Comparison of ENCODE assay signal across 19 cellular contexts in the genomic region with DNA sequence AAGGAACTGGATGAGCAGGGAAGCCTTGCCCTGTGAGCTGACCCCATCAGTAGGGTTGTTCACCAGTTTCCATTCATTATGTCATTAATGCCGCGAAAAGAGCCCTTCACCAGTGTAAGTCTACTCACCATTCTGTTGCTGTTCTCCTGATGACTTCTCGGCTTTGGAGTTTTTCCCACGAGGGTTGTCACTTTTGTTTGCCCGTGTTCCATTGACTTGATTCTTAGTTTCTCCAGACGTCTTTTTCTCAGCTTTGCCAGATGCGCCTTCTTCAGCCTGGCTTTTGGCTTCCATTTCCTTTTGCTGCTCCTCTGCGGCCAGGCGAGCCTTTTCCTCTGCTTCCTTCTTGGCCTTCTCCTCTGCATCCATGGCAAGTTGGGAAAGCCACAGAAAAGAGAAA.
DNase-seq lines count a peak whose midpoint lies in the region; ATAC-seq, FAIRE-seq and TF ChIP-seq lines count a peak whose summit lies in the region.
"Had no signal": no experiment of that assay in that cellular context is flagged by ENCODE, and none has a peak within 500 bp of the region (broad histone marks: within the 10 kb centered on the region; RNA-seq: fewer than 3 reads in every experiment).

No MANE protein-coding gene starts in this region.

- H3K4me2 ChIP-seq in SK-N-SH (peak overlapping the region; percentile 37), endothelial cell of umbilical vein (ENCODE audit: insufficient read depth, low read length) (peak overlapping the region; percentile 93)

- H3K36me3 ChIP-seq in SK-N-SH (replicated peaks in 1 of 2; ENCODE audit: control insufficient read depth in 1 of 2, insufficient read depth in 2 of 2, low read length in 1 of 2), result peaks cover 0 to 3% of the 10 kb centered on the region in 2 experiments
- H3K36me3 ChIP-seq in endothelial cell of umbilical vein (ENCODE audit: control insufficient read depth in 2 of 2, extremely low read depth in 1 of 2, insufficient read depth in 2 of 2, low read length in 2 of 2), result no peaks in the 10 kb centered on the region
- H3K36me3 ChIP-seq: HAP-1 had no signal

- TF ChIP-seq EP300 in SK-N-SH (IDR thresholded peaks at IDR 0.05; ENCODE audit: borderline replicate concordance in 1 of 2, low read depth in 1 of 2, low read length in 1 of 2), result no peak

- no peaks in the 10 kb centered on the region for H4K20me1 ChIP-seq in SK-N-SH (ENCODE audit: insufficient read depth)
- H4K20me1 ChIP-seq in endothelial cell of umbilical vein (replicated peaks; ENCODE audit: control insufficient read depth, extremely low read depth, insufficient read depth, low read length), result no peaks in the 10 kb centered on the region

- DNase-seq in ELF-1 (ENCODE audit: low read depth, low spot score), result peak; percentile 10
- DNase-seq in SK-N-SH, result no peak
- DNase-seq in endothelial cell of umbilical vein (ENCODE audit: low read depth, low spot score), result peak; percentile 49
- DNase-seq in NCI-H748 (lab: John Stamatoyannopoulos, UW; ENCODE audit: unreplicated experiment), result no peak
- no peak for DNase-seq in AG08395 (ENCODE audit: low spot score)
- DNase-seq: ACHN; CD4-positive, CD25-positive, alpha-beta regulatory T cell; COR-L47; NCI-H1092 treated with DMSO at 0.1 percent for 48 hours; NCI-H2081; NCI-H510A; NCI-H774; OCI-M1; SHP77; T-cell had no signal

- H3K27me3 ChIP-seq in SK-N-SH (ENCODE audit: insufficient read depth) (peaks cover 6% of the 10 kb centered on the region; the same call in 1 of the 2 replicates), endothelial cell of umbilical vein (ENCODE audit: control insufficient read depth in 2 of 2, insufficient read depth in 2 of 2, low read length in 2 of 2) (no peaks in the 10 kb centered on the region)

- H3K9me2 ChIP-seq in SK-N-SH, result no peaks in the 10 kb centered on the region

- TF ChIP-seq CTCF in SK-N-SH (IDR thresholded peaks at IDR 0.05) (no peak), endothelial cell of umbilical vein (IDR thresholded peaks at IDR 0.05; ENCODE audit: extremely low read depth in 1 of 2, insufficient read depth in 1 of 2, low read depth in 1 of 2, low read length in 2 of 2) (no peak)

- CTCF ChIA-PET in SK-N-SH (lab: Yijun Ruan, JAX) (no interaction called here), endothelial cell of umbilical vein (lab: Charles Lee) (interaction anchor here (0.7 to 5.9 kb wide), 13 partner anchors 9 to 389 kb away, joined by 3 to 88 read pairs (median 10); a partner anchor contains a TSS)

- H3K9me3 ChIP-seq in SK-N-SH (no peaks in the 10 kb centered on the region), endothelial cell of umbilical vein (replicated peaks; ENCODE audit: control insufficient read depth, insufficient read depth, low read length) (no peaks in the 10 kb centered on the region)
- H3K9me3 ChIP-seq: HAP-1 had no signal

- WGBS in SK-N-SH (ENCODE audit: low lambda C conversion rate), result 19% methylated on average over 9 of the region's 9 CpGs

- peak overlapping the region in 1 of 2 experiments; percentile 44; a peak in 2 of 4 replicates for H3K27ac ChIP-seq in SK-N-SH (ENCODE audit: low read depth in 2 of 2, low read length in 1 of 2)
- H3K27ac ChIP-seq in endothelial cell of umbilical vein (ENCODE audit: insufficient read depth, low read depth, low read length), result peak overlapping the region; percentile 90
- H3K27ac ChIP-seq: SK-N-MC had no signal

- H3K4me3 ChIP-seq in SK-N-SH (ENCODE audit: low read depth in 2 of 2, low read length in 1 of 2), result no peak overlapping the region
- peak overlapping the region in 2 of 3 experiments; percentile 45 to 50 for H3K4me3 ChIP-seq in endothelial cell of umbilical vein (replicated peaks in 1 of 3; ENCODE audit: insufficient read depth in 1 of 3, low read depth in 1 of 3, low read length in 3 of 3)
- H3K4me3 ChIP-seq: HAP-1, SK-N-MC had no signal

- dilution Hi-C loops in endothelial cell of umbilical vein (cut with MboI; ENCODE audit: extremely low pct_ligation_motif_present, low sequenced_read_pairs), result no loop called here

- H3K9ac ChIP-seq in SK-N-SH (no peak overlapping the region), endothelial cell of umbilical vein (replicated peaks; ENCODE audit: extremely low read depth, insufficient read depth, low read length) (peak overlapping the region; percentile 73)

- peaks cover 0 to 4% of the 10 kb centered on the region in 2 experiments; a peak in 1 of 4 replicates for H3K4me1 ChIP-seq in SK-N-SH (ENCODE audit: control insufficient read depth in 1 of 2, insufficient read depth in 2 of 2, low read depth in 1 of 2, low read length in 1 of 2)
- peaks cover 26% of the 10 kb centered on the region for H3K4me1 ChIP-seq in endothelial cell of umbilical vein (ENCODE audit: control insufficient read depth, extremely low read depth, insufficient read depth, low read length)
- H3K4me1 ChIP-seq: HAP-1 had no signal

- H3K9me1 ChIP-seq in endothelial cell of umbilical vein (replicated peaks; ENCODE audit: control insufficient read depth, extremely low read depth, insufficient read depth, low read length), result no peaks in the 10 kb centered on the region

- ATAC-seq in GM21529 (IDR thresholded peaks at IDR 0.05; ENCODE audit: unreplicated experiment), result no peak
- no peak for ATAC-seq in HG02759 (IDR thresholded peaks at IDR 0.05; ENCODE audit: unreplicated experiment)
- ATAC-seq: T-cell had no signal

- no peaks in the 10 kb centered on the region for H3F3A ChIP-seq in SK-N-SH (replicated peaks; ENCODE audit: insufficient read depth)

- intact Hi-C loops in endothelial cell of umbilical vein (cut with micrococcal nuclease), result loop anchor here (2.0 to 5.0 kb wide), 3 partner anchors 77 to 223 kb away; no protein-coding TSS in a partner anchor

- TF ChIP-seq POLR2A in endothelial cell of umbilical vein (IDR thresholded peaks at IDR 0.05; ENCODE audit: low read depth, low read length), result no peak

- FAIRE-seq in endothelial cell of umbilical vein (lab: Jason Lieb, UNC), result peak; percentile 63

- H3K79me2 ChIP-seq in SK-N-SH (ENCODE audit: insufficient read depth) (no peaks in the 10 kb centered on the region), endothelial cell of umbilical vein (ENCODE audit: control insufficient read depth, insufficient read depth, low read length) (peaks cover 17% of the 10 kb centered on the region)

- H2AFZ ChIP-seq in SK-N-SH (ENCODE audit: low read depth), result peak overlapping the region; percentile 39; the same call in 1 of the 2 replicates
- peak overlapping the region; percentile 90 for H2AFZ ChIP-seq in endothelial cell of umbilical vein (ENCODE audit: low read depth, low read length)

- no peak for TF ChIP-seq RAD21 in SK-N-SH (IDR thresholded peaks at IDR 0.05; ENCODE audit: low read length)

- POLR2A ChIA-PET in SK-N-SH (lab: Yijun Ruan, JAX) (no interaction called here), endothelial cell of umbilical vein (lab: Charles Lee) (no interaction called here)

- no TSS peak for BruUV-seq in endothelial cell of umbilical vein (replicated peaks; lab: Mats Ljungman, UMichigan)

TF ChIP-seq in SK-N-SH, 30 proteins besides CTCF, POLR2A, EP300 and RAD21:
- no peak for TF ChIP-seq RFX5 (IDR thresholded peaks at IDR 0.05; ENCODE audit: low read length)
- TF ChIP-seq CHD2 (IDR thresholded peaks at IDR 0.05; ENCODE audit: low read length, partially characterized antibody), result no peak
- TF ChIP-seq TAF1 (IDR thresholded peaks at IDR 0.05; ENCODE audit: borderline replicate concordance, low read depth, low read length), result no peak
- no peak for TF ChIP-seq MXI1 (IDR thresholded peaks at IDR 0.05; ENCODE audit: low read depth, low read length)
- no peak for TF ChIP-seq FOXM1 (IDR thresholded peaks at IDR 0.05; ENCODE audit: low read depth)
- no peak for TF ChIP-seq GABPA (IDR thresholded peaks at IDR 0.05; ENCODE audit: low read depth)
- TF ChIP-seq FOSL2 (IDR thresholded peaks at IDR 0.05; ENCODE audit: borderline replicate concordance, low read depth), result no peak
- TF ChIP-seq NFIC (IDR thresholded peaks at IDR 0.05; ENCODE audit: borderline replicate concordance), result no peak
- TF ChIP-seq SIN3A (IDR thresholded peaks at IDR 0.05; ENCODE audit: borderline replicate concordance, low read depth, low read length), result no peak
- TF ChIP-seq POLR2AphosphoS5 (IDR thresholded peaks at IDR 0.05; ENCODE audit: low read depth, low read length), result no peak
- no peak for TF ChIP-seq EZH2phosphoT487 (IDR thresholded peaks at IDR 0.05; ENCODE audit: borderline replicate concordance, low read depth)
- no peak for TF ChIP-seq TCF12 (IDR thresholded peaks at IDR 0.05)
- no peak for TF ChIP-seq NRF1 (IDR thresholded peaks at IDR 0.05; ENCODE audit: low read depth, low read length)

TF ChIP-seq in endothelial cell of umbilical vein, 7 proteins besides CTCF, POLR2A, EP300 and RAD21:
- TF ChIP-seq EZH2 (IDR thresholded peaks at IDR 0.05; ENCODE audit: borderline replicate concordance, low read depth, low read length, severe bottlenecking), result no peak

Comparison
In these comparisons a context has a peak if more than half of its experiments do, and no peak if none do; other contexts are left out.
1. DNase-seq: peak in ELF-1 (single experiment) and endothelial cell of umbilical vein (single experiment); none in SK-N-SH (single experiment), NCI-H748 (single experiment) and AG08395 (single experiment).
2. H3K4me3 ChIP-seq: peak in endothelial cell of umbilical vein (2 of 3); none in SK-N-SH (0 of 2).